In genomic region chr12:67647547-67648305, GRCh38 we compare ENCODE assay signal across 1 cellular context.
TF ChIP-seq lines count a peak whose summit lies in the region.

No MANE protein-coding gene starts in this region.

TF ChIP-seq in HepG2, 621 proteins besides CTCF, POLR2A, EP300 and RAD21 (continued from another document and continues in another):
- TF ChIP-seq POLR2AphosphoS5 (IDR thresholded peaks at IDR 0.05; ENCODE audit: low read depth, low read length) (no peak), ZSCAN30 (CRISPR knock-in tag; IDR thresholded peaks at IDR 0.05) (no peak), ZNF281 (CRISPR knock-in tag; IDR thresholded peaks at IDR 0.05; ENCODE audit: borderline replicate concordance) (peak; percentile 13; the same call in 1 of the 2 replicates), FLYWCH1 (CRISPR knock-in tag; IDR thresholded peaks at IDR 0.05) (no peak), ZNF362 (CRISPR knock-in tag; IDR thresholded peaks at IDR 0.05; ENCODE audit: borderline replicate concordance) (no peak), ZNF205 (CRISPR knock-in tag; IDR thresholded peaks at IDR 0.05) (no peak), ZNF580 (CRISPR knock-in tag; IDR thresholded peaks at IDR 0.05; ENCODE audit: borderline replicate concordance, low read depth) (no peak), ZNF326 (CRISPR knock-in tag; IDR thresholded peaks at IDR 0.05; ENCODE audit: borderline replicate concordance) (no peak), ZNF496 (CRISPR knock-in tag; IDR thresholded peaks at IDR 0.05; ENCODE audit: insufficient replicate concordance) (no peak), NR2F6 (IDR thresholded peaks at IDR 0.05) (0 out of 2 replicates have a peak, but pooled peaks have one; percentile 10), NR2F6 (CRISPR knock-in tag; IDR thresholded peaks at IDR 0.05) (no peak), CHD4 (IDR thresholded peaks at IDR 0.05; ENCODE audit: borderline replicate concordance, low read length) (0 out of 2 replicates have a peak, but pooled peaks have one; percentile 51), KDM3A (CRISPR knock-in tag; IDR thresholded peaks at IDR 0.05; ENCODE audit: low read depth) (no peak), ZNF430 (CRISPR knock-in tag; IDR thresholded peaks at IDR 0.05) (no peak), TMF1 (CRISPR knock-in tag; IDR thresholded peaks at IDR 0.05; ENCODE audit: low read depth) (no peak), ESRRA (CRISPR knock-in tag; IDR thresholded peaks at IDR 0.05; ENCODE audit: low read depth) (no peak), KAT7 (CRISPR knock-in tag; IDR thresholded peaks at IDR 0.05; ENCODE audit: borderline replicate concordance) (no peak), ETV6 (CRISPR knock-in tag; conservative IDR thresholded peaks at IDR 0.05) (no peak), HNRNPK (IDR thresholded peaks at IDR 0.05; ENCODE audit: low read depth, low read length, poor library complexity, severe bottlenecking) (no peak), TFE3 (CRISPR knock-in tag; IDR thresholded peaks at IDR 0.05) (no peak), NR2C2 (CRISPR knock-in tag; IDR thresholded peaks at IDR 0.05; ENCODE audit: borderline replicate concordance) (no peak), ZNF354B (CRISPR knock-in tag; IDR thresholded peaks at IDR 0.05) (0 out of 2 replicates have a peak, but pooled peaks have one; percentile 40), KDM6A (CRISPR knock-in tag; IDR thresholded peaks at IDR 0.05; ENCODE audit: low read depth) (no peak), KLF11 (CRISPR knock-in tag; IDR thresholded peaks at IDR 0.05) (no peak), ASH2L (IDR thresholded peaks at IDR 0.05; ENCODE audit: insufficient read length, low read depth, low read length) (peak; percentile 64), NFYB (CRISPR knock-in tag; IDR thresholded peaks at IDR 0.05) (no peak), ZNF264 (CRISPR knock-in tag; IDR thresholded peaks at IDR 0.05) (no peak), ZHX1 (CRISPR knock-in tag; IDR thresholded peaks at IDR 0.05; ENCODE audit: low read depth) (no peak), XRCC5 (optimal IDR thresholded peaks at IDR 0.05; ENCODE audit: low read length) (peak; percentile 45), ZNF737 (CRISPR knock-in tag; IDR thresholded peaks at IDR 0.05; ENCODE audit: borderline replicate concordance) (no peak), NFKB2 (CRISPR knock-in tag; IDR thresholded peaks at IDR 0.05; ENCODE audit: borderline replicate concordance) (no peak), ZNF816 (CRISPR knock-in tag; IDR thresholded peaks at IDR 0.05; ENCODE audit: borderline replicate concordance) (no peak; the same call in 1 of the 2 replicates), ZNF703 (CRISPR knock-in tag; IDR thresholded peaks at IDR 0.05; ENCODE audit: borderline replicate concordance) (no peak), ARNTL (CRISPR knock-in tag; IDR thresholded peaks at IDR 0.05) (no peak), ARNT (IDR thresholded peaks at IDR 0.05) (no peak), ZFP37 (CRISPR knock-in tag; IDR thresholded peaks at IDR 0.05; ENCODE audit: borderline replicate concordance) (no peak), SOX13 (IDR thresholded peaks at IDR 0.05) (no peak), SOX13 (CRISPR knock-in tag; conservative IDR thresholded peaks at IDR 0.05 in 1 of 2, IDR thresholded peaks at IDR 0.05 in 1 of 2) (no peak), ZNF746 (CRISPR knock-in tag; IDR thresholded peaks at IDR 0.05) (peak; percentile 56; the same call in 1 of the 2 replicates), SP4 (CRISPR knock-in tag; IDR thresholded peaks at IDR 0.05) (no peak), ATF7-NPFF (CRISPR knock-in tag; IDR thresholded peaks at IDR 0.05; ENCODE audit: low read depth) (0 out of 2 replicates have a peak, but pooled peaks have one; percentile 32), CREB3 (CRISPR knock-in tag; IDR thresholded peaks at IDR 0.05) (no peak), ZNF644 (CRISPR knock-in tag; IDR thresholded peaks at IDR 0.05; ENCODE audit: low read depth) (no peak), GFI1 (CRISPR knock-in tag; IDR thresholded peaks at IDR 0.05; ENCODE audit: borderline replicate concordance) (no peak), DMAP1 (CRISPR knock-in tag; IDR thresholded peaks at IDR 0.05) (peak; percentile 41; the same call in 1 of the 2 replicates), LRRFIP1 (CRISPR knock-in tag; conservative IDR thresholded peaks at IDR 0.05) (no peak), SALL1 (CRISPR knock-in tag; IDR thresholded peaks at IDR 0.05) (0 out of 2 replicates have a peak, but pooled peaks have one; percentile 11), FOXJ3 (CRISPR knock-in tag; IDR thresholded peaks at IDR 0.05; ENCODE audit: borderline replicate concordance) (no peak)
- TF ChIP-seq, protein P1, sequence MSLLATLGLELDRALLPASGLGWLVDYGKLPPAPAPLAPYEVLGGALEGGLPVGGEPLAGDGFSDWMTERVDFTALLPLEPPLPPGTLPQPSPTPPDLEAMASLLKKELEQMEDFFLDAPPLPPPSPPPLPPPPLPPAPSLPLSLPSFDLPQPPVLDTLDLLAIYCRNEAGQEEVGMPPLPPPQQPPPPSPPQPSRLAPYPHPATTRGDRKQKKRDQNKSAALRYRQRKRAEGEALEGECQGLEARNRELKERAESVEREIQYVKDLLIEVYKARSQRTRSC (CRISPR knock-in tag; IDR thresholded peaks at IDR 0.05; ENCODE audit: low read depth): no peak
- TF ChIP-seq, protein P2, sequence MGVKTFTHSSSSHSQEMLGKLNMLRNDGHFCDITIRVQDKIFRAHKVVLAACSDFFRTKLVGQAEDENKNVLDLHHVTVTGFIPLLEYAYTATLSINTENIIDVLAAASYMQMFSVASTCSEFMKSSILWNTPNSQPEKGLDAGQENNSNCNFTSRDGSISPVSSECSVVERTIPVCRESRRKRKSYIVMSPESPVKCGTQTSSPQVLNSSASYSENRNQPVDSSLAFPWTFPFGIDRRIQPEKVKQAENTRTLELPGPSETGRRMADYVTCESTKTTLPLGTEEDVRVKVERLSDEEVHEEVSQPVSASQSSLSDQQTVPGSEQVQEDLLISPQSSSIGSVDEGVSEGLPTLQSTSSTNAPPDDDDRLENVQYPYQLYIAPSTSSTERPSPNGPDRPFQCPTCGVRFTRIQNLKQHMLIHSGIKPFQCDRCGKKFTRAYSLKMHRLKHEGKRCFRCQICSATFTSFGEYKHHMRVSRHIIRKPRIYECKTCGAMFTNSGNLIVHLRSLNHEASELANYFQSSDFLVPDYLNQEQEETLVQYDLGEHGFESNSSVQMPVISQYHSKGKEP (CRISPR knock-in tag; IDR thresholded peaks at IDR 0.05): no peak
- TF ChIP-seq, protein P3, sequence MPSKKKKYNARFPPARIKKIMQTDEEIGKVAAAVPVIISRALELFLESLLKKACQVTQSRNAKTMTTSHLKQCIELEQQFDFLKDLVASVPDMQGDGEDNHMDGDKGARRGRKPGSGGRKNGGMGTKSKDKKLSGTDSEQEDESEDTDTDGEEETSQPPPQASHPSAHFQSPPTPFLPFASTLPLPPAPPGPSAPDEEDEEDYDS (CRISPR knock-in tag; IDR thresholded peaks at IDR 0.05): no peak
- TF ChIP-seq, protein P4, sequence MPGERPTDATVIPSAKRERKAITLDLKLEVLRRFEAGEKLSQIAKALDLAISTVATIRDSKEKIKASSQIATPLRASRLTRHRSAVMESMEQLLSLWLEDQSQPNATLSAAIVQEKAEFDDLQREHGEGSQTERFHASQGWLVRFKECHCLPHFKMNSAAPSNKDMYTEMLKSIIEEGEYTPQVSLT (CRISPR knock-in tag; IDR thresholded peaks at IDR 0.05; ENCODE audit: borderline replicate concordance, low read depth): no peak
- TF ChIP-seq, protein P5, sequence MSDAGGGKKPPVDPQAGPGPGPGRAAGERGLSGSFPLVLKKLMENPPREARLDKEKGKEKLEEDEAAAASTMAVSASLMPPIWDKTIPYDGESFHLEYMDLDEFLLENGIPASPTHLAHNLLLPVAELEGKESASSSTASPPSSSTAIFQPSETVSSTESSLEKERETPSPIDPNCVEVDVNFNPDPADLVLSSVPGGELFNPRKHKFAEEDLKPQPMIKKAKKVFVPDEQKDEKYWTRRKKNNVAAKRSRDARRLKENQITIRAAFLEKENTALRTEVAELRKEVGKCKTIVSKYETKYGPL (CRISPR knock-in tag; IDR thresholded peaks at IDR 0.05): no peak
